8 cellular contexts compared by ENCODE assay signal in the genomic region with DNA sequence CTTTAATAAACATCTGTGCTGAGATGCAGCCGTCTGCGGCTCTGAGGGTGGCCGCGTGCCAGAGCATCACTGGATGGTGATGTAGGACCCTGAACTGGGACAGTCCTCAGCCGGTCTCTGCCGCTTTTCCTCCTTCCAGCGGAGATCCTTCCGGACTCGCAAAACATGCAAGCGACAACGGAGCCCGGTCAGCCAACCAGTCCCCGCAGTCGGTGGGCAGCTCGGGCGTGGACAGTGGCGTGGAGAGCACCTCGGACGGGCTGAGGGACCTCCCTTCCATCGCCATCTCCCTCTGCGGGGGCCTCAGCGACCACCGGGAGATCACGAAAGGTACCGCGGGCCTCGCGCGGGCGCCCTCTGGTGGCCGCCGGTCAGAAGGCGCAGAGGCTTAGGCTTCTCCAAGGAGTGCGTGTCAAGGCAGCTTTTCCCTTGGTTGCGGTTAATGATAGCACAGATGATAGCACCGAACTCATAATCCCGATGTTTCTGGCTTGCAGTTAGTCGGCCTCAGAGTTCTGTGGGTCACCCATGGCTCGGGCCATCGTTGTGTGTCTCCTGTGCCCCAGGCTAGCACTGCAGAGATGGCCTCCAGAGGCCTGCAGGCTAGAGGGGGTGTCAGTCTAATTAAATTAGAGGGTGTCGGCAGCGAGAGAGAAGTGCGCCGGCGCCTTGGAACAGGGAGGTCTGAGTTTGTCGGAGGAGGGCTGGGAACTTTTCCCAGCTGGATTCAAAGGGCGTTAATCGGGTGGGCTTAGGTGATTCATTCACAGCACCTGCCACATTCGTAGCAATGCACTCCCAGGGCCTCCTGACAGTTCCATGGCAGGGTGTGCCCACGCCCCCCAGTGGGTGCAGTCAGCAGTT. TPM values are rescaled to one million over a fixed set of nuclear protein-coding genes. Genes with fewer than 3 reads are reported as not detected.
DNase-seq lines count a peak whose midpoint lies in the region; ATAC-seq, FAIRE-seq and TF ChIP-seq lines count a peak whose summit lies in the region.

No MANE protein-coding gene starts in this region.

- H3K4me2 ChIP-seq in A549 (peak overlapping the region; percentile 43), GM12878 (ENCODE audit: control insufficient read depth, insufficient read depth) (no peak overlapping the region)

- H3K4me3 ChIP-seq in A549 (no peak overlapping the region), GM12878 (no peak overlapping the region), sigmoid colon (peak overlapping the region in 3 of 4 donors; percentile 27 to 42 (median 38))

- H3K9me3 ChIP-seq in A549 = no peaks in the 10 kb centered on the region
- H3K9me3 ChIP-seq in GM12878 (replicated peaks; ENCODE audit: control insufficient read depth, insufficient read depth, low read length) = no peaks in the 10 kb centered on the region; the same call in 2 of the 3 replicates
- no peaks in the 10 kb centered on the region for H3K9me3 ChIP-seq in sigmoid colon

- DNase-seq in A549 (ENCODE audit: low read depth in 1 of 2, low spot score in 1 of 2) (peak; percentile 34 to 65), H54 (ENCODE audit: insufficient read length, low spot score) (peak; percentile 63), T-helper 22 cell (ENCODE audit: low read depth) (peak; percentile 17), GM12878 (ENCODE audit: low read depth, low spot score) (no peak), iPS DF 19.7 (ENCODE audit: low read depth, low spot score) (peak; percentile 23), sigmoid colon (peak; percentile 74), cerebellar nuclear complex (lab: John Stamatoyannopoulos, UW) (no peak)

- TF ChIP-seq RAD21 in A549 (conservative IDR thresholded peaks at IDR 0.05 in 1 of 2, IDR thresholded peaks at IDR 0.05 in 1 of 2) (peak; percentile 27 to 64; a peak in 4 of 5 replicates), GM12878 (IDR thresholded peaks at IDR 0.05; ENCODE audit: insufficient read depth, low read depth, low read length) (no peak; the same call in 1 of the 2 replicates)

- H3K4me1 ChIP-seq in A549 = no peaks in the 10 kb centered on the region
- no peaks in the 10 kb centered on the region for H3K4me1 ChIP-seq in GM12878 (ENCODE audit: control insufficient read depth, insufficient read depth, low read length)
- peaks cover 0 to 10% (median 3%) of the 10 kb centered on the region in 4 donors for H3K4me1 ChIP-seq in sigmoid colon

- CTCF ChIA-PET in A549 (lab: Yijun Ruan, JAX) (interaction anchor here (0.7 to 18.1 kb wide), 51 partner anchors 8 to 1222 kb away, joined by 3 to 700 read pairs (median 5); partner anchors contain the start of gene LPIN1), GM12878 (lab: Yijun Ruan, JAX) (interaction anchor here (0.6 to 10.9 kb wide), 17 partner anchors 10 to 1224 kb away, joined by 3 to 684 read pairs (median 4); partner anchors contain the start of gene LPIN1)

- H3K79me2 ChIP-seq in GM12878 (ENCODE audit: control insufficient read depth, insufficient read depth, low read length) = no peaks in the 10 kb centered on the region

- H2AFZ ChIP-seq in GM12878 (ENCODE audit: control insufficient read depth, low read depth, low read length) = no peak overlapping the region

- H3K27ac ChIP-seq in A549 (no peak overlapping the region), GM12878 (ENCODE audit: control insufficient read depth, insufficient read depth) (no peak overlapping the region), sigmoid colon (no peak overlapping the region)

- no TSS peak for BruUV-seq in GM12878 (replicated peaks; lab: Mats Ljungman, UMichigan)

- no peak for FAIRE-seq in A549 (lab: Jason Lieb, UNC)
- FAIRE-seq in H54 (lab: Jason Lieb, UNC) = no peak
- FAIRE-seq in GM12878 (lab: Jason Lieb, UNC) = no peak

- in situ Hi-C loops in GM12878 (cut with MboI) = loop anchor here (5.0 kb wide), 1 partner anchor 93 kb away; no protein-coding TSS in a partner anchor

- RAD21 ChIA-PET in GM12878 (lab: Charles Lee; ENCODE audit: unreplicated experiment) = interaction anchor here (0.7 to 9.9 kb wide), 5 partner anchors 45 to 1147 kb away, joined by 3 to 132 read pairs (median 3); no protein-coding TSS in a partner anchor

- TF ChIP-seq POLR2A in A549 (IDR thresholded peaks at IDR 0.05; ENCODE audit: low read length) (no peak), H54 (IDR thresholded peaks at IDR 0.05; ENCODE audit: low read depth, low read length) (no peak), GM12878 (IDR thresholded peaks at IDR 0.05; ENCODE audit: low read depth, low read length) (no peak), sigmoid colon (IDR thresholded peaks at IDR 0.05) (no peak)

- H3K9ac ChIP-seq in GM12878 (ENCODE audit: control insufficient read depth, insufficient read depth, low read length) = no peak overlapping the region

- H3K36me3 ChIP-seq in GM12878 (ENCODE audit: control insufficient read depth in 2 of 2, insufficient read depth in 2 of 2, low read length in 1 of 2) (peaks cover 36 to 48% of the 10 kb centered on the region in 2 experiments), sigmoid colon (peaks cover 5 to 92% (median 51%) of the 10 kb centered on the region in 4 donors)

- 56% methylated on average over 34 of the region's 50 CpGs for WGBS in A549 (ENCODE audit: missing lambda C conversion rate)
- WGBS in GM12878 (ENCODE audit: insufficient coverage, insufficient replicate concordance, low lambda C conversion rate, missing lambda C conversion rate) = 78% methylated on average over 50 of the region's 50 CpGs
- 48 to 53% methylated on average over 50 of the region's 50 CpGs for WGBS in sigmoid colon, 2 donors

- TF ChIP-seq CTCF in A549 (IDR thresholded peaks at IDR 0.05) = peak; percentile 92
- peak; percentile 60 to 95 (median 79) for TF ChIP-seq CTCF in GM12878 (IDR thresholded peaks at IDR 0.05 in 2 of 3, conservative IDR thresholded peaks at IDR 0.05 in 1 of 3; ENCODE audit: control insufficient read depth in 2 of 3, extremely low read depth in 1 of 3, insufficient read depth in 1 of 3, low read depth in 3 of 3, low read length in 3 of 3)
- TF ChIP-seq CTCF in sigmoid colon (IDR thresholded peaks at IDR 0.05) = peak; percentile 67 to 96 (median 86)

- POLR2A ChIA-PET in A549 (lab: Yijun Ruan, JAX) (no interaction called here), GM12878 (lab: Charles Lee) (no interaction called here)

- no peaks in the 10 kb centered on the region for H3K27me3 ChIP-seq in GM12878 (replicated peaks in 1 of 2; ENCODE audit: control insufficient read depth in 2 of 2, insufficient read depth in 2 of 2, low read length in 1 of 2)
- no peaks in the 10 kb centered on the region for H3K27me3 ChIP-seq in sigmoid colon

- intact Hi-C loops in GM12878 (cut with micrococcal nuclease; ENCODE audit: unreplicated experiment) (no loop called here), sigmoid colon (cut with DNase I) (no loop called here)

- H4K20me1 ChIP-seq in GM12878 (ENCODE audit: control insufficient read depth, insufficient read depth) = no peaks in the 10 kb centered on the region

- ATAC-seq in A549 (peak; percentile 70 to 96; a peak in 5 of 6 replicates), GM12878 (peak; percentile 86), GM18870 (IDR thresholded peaks at IDR 0.05; ENCODE audit: unreplicated experiment) (no peak)

- SMC1A ChIA-PET in GM12878 (lab: Charles Lee; ENCODE audit: uncharacterized antibody, unreplicated experiment) = interaction anchor here (1.6 to 10.8 kb wide), 5 partner anchors 34 to 1222 kb away, joined by 6 to 222 read pairs (median 20); partner anchors contain the start of gene LPIN1

- no peak for TF ChIP-seq EP300 in A549 (IDR thresholded peaks at IDR 0.05)
- TF ChIP-seq EP300 in GM12878 (IDR thresholded peaks at IDR 0.05; ENCODE audit: borderline replicate concordance in 1 of 2, control insufficient read depth in 1 of 2, low read depth in 2 of 2, low read length in 2 of 2) = no peak
- TF ChIP-seq EP300 in sigmoid colon (IDR thresholded peaks at IDR 0.05) = no peak

TF ChIP-seq in A549, 52 proteins besides CTCF, POLR2A, EP300 and RAD21:
- TF ChIP-seq MYC (IDR thresholded peaks at IDR 0.05; ENCODE audit: borderline replicate concordance, low read length) = no peak
- peak; percentile 85 for TF ChIP-seq SMC3 (IDR thresholded peaks at IDR 0.05)
TF ChIP-seq in A549: peak in this region for 1.

RNA-seq across cellular contexts. Expression of gene LPIN1, which starts 38.5 kb away (rescaled TPM):
- polyA plus RNA-seq in A549 (2011; rRNA removed) (18.5 and 19.2 TPM in 2 replicates), A549 (2017; fragmentation: RNase III; extraction: RNeasy Plus Mini Kit Qiagen cat#74134 plus additional on column Dnase treatment) (14.7 to 27.5 TPM (median 25.1 TPM) in 3 replicates), GM12878 (2011; rRNA removed) (75.6 and 82.5 TPM in 2 replicates), GM12878 (2014; fragmentation: Illumina TruSeq; extraction: Trizol) (50.8 and 52.3 TPM in 2 replicates), GM12878 (2014; fragmentation: Nextera tagmentation; extraction: Ambion mirVana) (10 to 100 TPM; 18.8 to 23.9 TPM), GM12878 (2014; rRNA removed) (60.1 and 63.6 TPM in 2 replicates), GM12878 (2016; fragmentation: Nextera tagmentation; extraction: Ambion mirVana) (10 to 100 TPM; 37.0 to 37.5 TPM), sigmoid colon (10 to 100 TPM in 1 of 3 donors, 1 to 10 TPM in 2; 4.2 to 29.2 (median 4.9) TPM)
- polyA plus RNA-seq in A549 (2012; cell fraction: cytosol; rRNA removed) = 14.2 and 15.7 TPM in 2 replicates
- polyA plus RNA-seq in A549 (2012; cell fraction: nucleus; rRNA removed) = 22.9 and 29.1 TPM in 2 replicates
- polyA minus RNA-seq in A549 (2011; rRNA and poly(A)+ RNA removed) = 16.5 and 19.3 TPM in 2 replicates
- total RNA-seq in GM12878 (2013; cell fraction: nucleolus; rRNA removed) = 183 and 196 TPM in 2 replicates
- total RNA-seq in GM12878 (2014; rRNA removed) (52.2 and 58.5 TPM in 2 replicates), GM12878 (2014; rRNA removed; fragmentation: Illumina TruSeq; extraction: Trizol) (46.1 and 48.3 TPM in 2 replicates), GM12878 (2021) (59.9 and 61.4 TPM in 2 replicates), sigmoid colon (10 to 100 TPM; 27.5 to 37.4 (median 30.6) TPM)
- polyA plus RNA-seq in GM12878 (2011; ENCODE audit: low read depth) = 12.5 TPM
- polyA plus RNA-seq in GM12878 (2011; cell fraction: cytosol; rRNA removed) = 55.7 and 55.9 TPM in 2 replicates
- polyA plus RNA-seq in GM12878 (2011; cell fraction: nucleus; rRNA removed) = 97.5 and 102 TPM in 2 replicates
- 17.6 and 19.7 TPM in 2 replicates for polyA plus RNA-seq in GM12878 (2012)
- polyA minus RNA-seq in GM12878 (2011; rRNA and poly(A)+ RNA removed) = 55.0 and 62.3 TPM in 2 replicates
- 17.0 and 20.3 TPM in 2 replicates for polyA minus RNA-seq in GM12878 (2011; cell fraction: cytosol; rRNA and poly(A)+ RNA removed)
- polyA minus RNA-seq in GM12878 (2011; cell fraction: nucleus; rRNA and poly(A)+ RNA removed) = 69.2 and 114 TPM in 2 replicates

Comparison
In these comparisons a context has a peak if more than half of its experiments do, and no peak if none do; other contexts are left out.
1. DNase-seq: peak in A549 (2 of 2), H54 (single experiment), T-helper 22 cell (single experiment), iPS DF 19.7 (single experiment) and sigmoid colon (single experiment); none in GM12878 (single experiment) and cerebellar nuclear complex (0 of 2).
2. H3K4me3 ChIP-seq: peak in sigmoid colon (3 of 4); none in A549 (single experiment) and GM12878 (single experiment).
3. Of the 24 proteins assayed by ChIP-seq in both GM12878 and A549: peak only in GM12878: none; only in A549: RAD21; in both: CTCF and SMC3; in neither: 21.
4. Peak in every context shown above with its lines, with median percentiles within 50 percentile points of each other: CTCF ChIP-seq.